Comparison of ENCODE assay signal across 17 cellular contexts in genomic region chr7:7439564-7439963, GRCh38.
"Had no signal": no experiment of that assay in that cellular context is flagged by ENCODE, and none has a peak within 500 bp of the region (broad histone marks: within the 10 kb centered on the region; RNA-seq: fewer than 3 reads in every experiment).

No MANE protein-coding gene starts in this region.

- H3K27ac Mint-ChIP-seq: dendritic cell treated with granulocyte-macrophage colony-stimulating factor and Interleukin-4, amounts not matched to agents 40 ng/mL and 50 ng/mL, for 4 days; endodermal cell; memory B cell; T-helper 1 cell treated with Interleukin-12 subunit alpha and Interleukin-12 subunit beta and Interleukin-4 antibody, amounts not matched to agents 30 μg/mL and 1 μg/mL, for 36 hours had no signal

- H3K4me3 Mint-ChIP-seq: dendritic cell treated with granulocyte-macrophage colony-stimulating factor and Interleukin-4, amounts not matched to agents 40 ng/mL and 50 ng/mL, for 4 days; endodermal cell; memory B cell; nephron; T-helper 1 cell treated with Interleukin-12 subunit alpha and Interleukin-12 subunit beta and Interleukin-4 antibody, amounts not matched to agents 30 μg/mL and 1 μg/mL, for 36 hours had no signal

- H3K36me3 Mint-ChIP-seq: memory B cell had no signal

- H3K27me3 Mint-ChIP-seq: dendritic cell treated with granulocyte-macrophage colony-stimulating factor and Interleukin-4, amounts not matched to agents 40 ng/mL and 50 ng/mL, for 4 days had no signal

- H3K9me3 Mint-ChIP-seq: endodermal cell; memory B cell; T-helper 1 cell treated with Interleukin-12 subunit alpha and Interleukin-12 subunit beta and Interleukin-4 antibody, amounts not matched to agents 30 μg/mL and 1 μg/mL, for 36 hours had no signal

- H3K4me3 ChIP-seq: adrenal gland, suprapubic skin, upper lobe of left lung had no signal

- H3K4me1 Mint-ChIP-seq: memory B cell had no signal

- DNase-seq: activated CD4-positive, alpha-beta T cell treated with anti-CD3 and anti-CD28 coated beads, Interleukin-2, amount 50 U/mL, for 1 hour; activated CD4-positive, CD25-positive, alpha-beta regulatory T cell; activated naive CD4-positive, alpha-beta T cell treated with anti-CD3 and anti-CD28 coated beads, Interleukin-2, amount 50 U/mL, for 16 hours; activated T-cell treated with anti-CD3 and anti-CD28 coated beads for 4 hours; adrenal gland; central memory CD4-positive, alpha-beta T cell; endodermal cell; occipital lobe; stimulated activated CD4-positive, alpha-beta T cell treated with anti-CD3 and anti-CD28 coated beads, Interleukin-4, amount 100 ng/mL, for 1 hour; stimulated activated CD8-positive, alpha-beta memory T cell treated with anti-CD3 and anti-CD28 coated beads, Interleukin-4, amount 100 ng/mL, for 48 hours; stimulated activated naive CD8-positive, alpha-beta T cell treated with anti-CD3 and anti-CD28 coated beads, Interleukin-15, Interleukin-2, amounts not matched to agents 100 U/mL and 50 U/mL, for 24 hours; upper lobe of left lung had no signal
